ENCODE assay signal across 16 cellular contexts in the genomic region with DNA sequence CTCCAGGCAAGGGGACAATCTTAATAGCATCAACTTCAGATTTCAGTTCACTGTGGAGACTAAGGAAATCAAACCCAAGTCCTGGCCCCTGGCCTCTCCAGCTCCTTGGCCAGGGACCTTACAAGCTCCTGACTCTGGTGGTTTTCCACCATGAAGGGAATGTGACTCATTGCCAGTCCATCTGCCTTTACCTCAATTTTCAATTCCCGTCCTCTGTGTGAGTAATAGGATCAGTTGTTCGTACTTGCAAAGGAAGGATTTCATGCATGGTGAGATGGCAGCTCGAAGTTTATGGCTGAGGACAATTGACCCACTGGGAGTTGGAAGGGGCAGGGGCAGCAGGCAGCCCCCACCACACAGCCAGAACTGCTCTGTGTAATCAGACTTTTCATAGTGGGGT. TPM values are rescaled to one million over a fixed set of nuclear protein-coding genes. Genes with fewer than 3 reads are reported as not detected.
DNase-seq lines count a peak whose midpoint lies in the region; ATAC-seq and TF ChIP-seq lines count a peak whose summit lies in the region.
"Had no signal": no experiment of that assay in that cellular context is flagged by ENCODE, and none has a peak within 500 bp of the region (broad histone marks: within the 10 kb centered on the region; RNA-seq: fewer than 3 reads in every experiment).

No MANE protein-coding gene starts in this region.

- intact Hi-C loops in left cardiac atrium (cut with DNase I) = no loop called here

- no peak for TF ChIP-seq CTCF in neural crest cell (conservative IDR thresholded peaks at IDR 0.05)

- H3K36me3 Mint-ChIP-seq in neural crest cell (ENCODE audit: low read depth) = peaks cover 3% of the 10 kb centered on the region
- H3K36me3 Mint-ChIP-seq: activated naive CD8-positive, alpha-beta T cell had no signal

- H3K4me3 Mint-ChIP-seq in neural crest cell = no peak overlapping the region
- H3K4me3 Mint-ChIP-seq: activated naive CD8-positive, alpha-beta T cell had no signal

- no peaks in the 10 kb centered on the region for H3K9me3 Mint-ChIP-seq in neural crest cell

- no peaks in the 10 kb centered on the region for H3K27me3 ChIP-seq in MG63
- H3K27me3 ChIP-seq: BLaER1 treated with 17β-estradiol and CSF1 and Interleukin-3, amounts not matched to agents 10 nM and 100 nM had no signal

- H3K36me3 ChIP-seq in MG63 = no peaks in the 10 kb centered on the region
- H3K36me3 ChIP-seq: BLaER1 treated with 17β-estradiol and CSF1 and Interleukin-3, amounts not matched to agents 10 nM and 100 nM had no signal

- no peak overlapping the region for H3K4me3 ChIP-seq in MG63
- H3K4me3 ChIP-seq: BLaER1 treated with 17β-estradiol and CSF1 and Interleukin-3, amounts not matched to agents 10 nM and 100 nM; GM12878 had no signal

- DNase-seq in AG20443 (ENCODE audit: low spot score) (peak; percentile 70), MG63 (peak; percentile 55), neural crest cell (ENCODE audit: low read depth, low spot score) (no peak), Kasumi-1 (lab: John Stamatoyannopoulos, UW) (no peak), left cardiac atrium (no peak), AML-193 (lab: John Stamatoyannopoulos, UW) (no peak)
- DNase-seq: activated CD8-positive, alpha-beta memory T cell treated with anti-CD3 and anti-CD28 coated beads, Interleukin-2, amount 50 U/mL, for 4 hours; cortex of kidney; foreskin melanocyte; stimulated activated CD4-positive, alpha-beta T cell treated with anti-CD3 and anti-CD28 coated beads, Interleukin-12 subunit alpha, Interleukin-12 subunit beta, amount 100 ng/mL, for 4 hours had no signal

- H3K4me1 Mint-ChIP-seq in neural crest cell = peaks cover 33% of the 10 kb centered on the region

- no peaks in the 10 kb centered on the region for H3K27me3 Mint-ChIP-seq in neural crest cell (ENCODE audit: low read depth)

- H3K9me3 ChIP-seq in MG63 = no peaks in the 10 kb centered on the region
- H3K9me3 ChIP-seq: BLaER1 treated with 17β-estradiol and CSF1 and Interleukin-3, amounts not matched to agents 10 nM and 100 nM had no signal

- peak overlapping the region; percentile 89 for H3K27ac Mint-ChIP-seq in neural crest cell (ENCODE audit: unreplicated experiment)
- H3K27ac Mint-ChIP-seq: activated naive CD8-positive, alpha-beta T cell had no signal

- ATAC-seq in esophagus mucosa = peak; percentile 17
- no peak for ATAC-seq in left cardiac atrium
- no peak for ATAC-seq in HG03342 (IDR thresholded peaks at IDR 0.05; ENCODE audit: unreplicated experiment)
- ATAC-seq: GM12878 had no signal

RNA-seq across cellular contexts. Expression of a gene that starts 42.5 kb away (rescaled TPM):
- total RNA-seq in MG63 (2014; rRNA removed; shearing (Covaris generic); ENCODE audit: low replicate concordance) = 4.1 and 6.2 TPM in 2 replicates
- total RNA-seq in esophagus mucosa (0.12 TPM), neural crest cell (2.6 and 3.1 TPM in 2 replicates), left cardiac atrium (under 1 TPM; 0.41 to 0.92 TPM)
- total RNA-seq: GM12878, subcutaneous adipose tissue had no signal

Comparison
In these comparisons a context has a peak if more than half of its experiments do, and no peak if none do; other contexts are left out.
1. DNase-seq: peak in AG20443 (single experiment) and MG63 (single experiment); none in neural crest cell (single experiment), Kasumi-1 (0 of 2), left cardiac atrium (single experiment) and AML-193 (0 of 2).